ENCODE assay signal across 3 cellular contexts in the genomic region with DNA sequence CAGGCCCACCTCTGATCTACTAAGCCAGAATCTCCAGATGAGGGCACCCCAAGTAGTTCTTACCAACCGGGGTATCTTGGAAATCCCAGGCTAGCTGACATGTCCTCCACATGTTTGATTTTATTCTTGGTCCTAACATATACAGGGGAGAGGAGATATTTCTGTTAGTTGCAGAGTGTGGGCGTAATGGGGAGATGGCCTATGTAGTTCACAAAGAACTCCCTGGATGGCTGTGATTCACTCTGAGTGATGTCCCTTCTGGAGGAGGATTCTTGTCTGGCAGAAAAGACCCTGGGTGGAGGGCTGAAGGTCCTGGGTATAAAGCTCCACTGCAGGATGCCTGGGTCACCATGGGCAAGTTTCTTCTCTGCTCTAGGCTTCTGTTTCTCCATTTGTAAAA.
TF ChIP-seq lines count a peak whose summit lies in the region.

No MANE protein-coding gene starts in this region.

TF ChIP-seq in IMR-90, 13 proteins besides CTCF, POLR2A, EP300 and RAD21:
- TF ChIP-seq, protein P1, sequence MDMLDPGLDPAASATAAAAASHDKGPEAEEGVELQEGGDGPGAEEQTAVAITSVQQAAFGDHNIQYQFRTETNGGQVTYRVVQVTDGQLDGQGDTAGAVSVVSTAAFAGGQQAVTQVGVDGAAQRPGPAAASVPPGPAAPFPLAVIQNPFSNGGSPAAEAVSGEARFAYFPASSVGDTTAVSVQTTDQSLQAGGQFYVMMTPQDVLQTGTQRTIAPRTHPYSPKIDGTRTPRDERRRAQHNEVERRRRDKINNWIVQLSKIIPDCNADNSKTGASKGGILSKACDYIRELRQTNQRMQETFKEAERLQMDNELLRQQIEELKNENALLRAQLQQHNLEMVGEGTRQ (IDR thresholded peaks at IDR 0.05; ENCODE audit: low read depth, low read length) = no peak
- TF ChIP-seq MAZ (IDR thresholded peaks at IDR 0.05; ENCODE audit: borderline replicate concordance, low read depth, low read length) (no peak), RFX5 (IDR thresholded peaks at IDR 0.05; ENCODE audit: low read depth, low read length) (no peak), BHLHE40 (IDR thresholded peaks at IDR 0.05; ENCODE audit: low read depth, low read length) (no peak), MAFK (IDR thresholded peaks at IDR 0.05; ENCODE audit: low read depth, low read length) (no peak), MXI1 (IDR thresholded peaks at IDR 0.05; ENCODE audit: borderline replicate concordance, low read depth, low read length) (no peak), FOS (IDR thresholded peaks at IDR 0.05; ENCODE audit: low read depth, low read length) (no peak), CHD1 (IDR thresholded peaks at IDR 0.05; ENCODE audit: low read depth, low read length) (no peak), CEBPB (IDR thresholded peaks at IDR 0.05; ENCODE audit: low read depth, low read length) (no peak), RCOR1 (IDR thresholded peaks at IDR 0.05; ENCODE audit: insufficient replicate concordance, low read length) (no peak), SMC3 (IDR thresholded peaks at IDR 0.05; ENCODE audit: low read depth, low read length) (no peak), NFE2L2 (IDR thresholded peaks at IDR 0.05; ENCODE audit: low read depth, low read length) (no peak), ELK1 (IDR thresholded peaks at IDR 0.05; ENCODE audit: borderline replicate concordance, low read depth, low read length) (no peak)

TF ChIP-seq in H1, 55 proteins besides CTCF, POLR2A, EP300 and RAD21:
- no peak for TF ChIP-seq TBP (IDR thresholded peaks at IDR 0.05; ENCODE audit: low read depth, low read length)
- TF ChIP-seq POU5F1 (IDR thresholded peaks at IDR 0.05; ENCODE audit: low read depth, low read length) = no peak
- no peak for TF ChIP-seq TAF1 (IDR thresholded peaks at IDR 0.05; ENCODE audit: low read depth, low read length)
- TF ChIP-seq EZH2 (IDR thresholded peaks at IDR 0.05; ENCODE audit: low read depth, low read length, severe bottlenecking) = no peak
- TF ChIP-seq CHD2 (IDR thresholded peaks at IDR 0.05; ENCODE audit: low read length) = no peak
- no peak for TF ChIP-seq JUN (IDR thresholded peaks at IDR 0.05; ENCODE audit: low read depth, low read length)
- TF ChIP-seq TAF7 (optimal IDR thresholded peaks at IDR 0.05; ENCODE audit: borderline replicate concordance, low read depth, low read length) = no peak
- TF ChIP-seq ZNF274 (IDR thresholded peaks at IDR 0.05; ENCODE audit: borderline replicate concordance, extremely low read depth, low read length) = no peak
- TF ChIP-seq ASH2L (IDR thresholded peaks at IDR 0.05; ENCODE audit: low read length) = no peak
- TF ChIP-seq RXRA (IDR thresholded peaks at IDR 0.05; ENCODE audit: insufficient read depth, low read depth, low read length) = no peak
- TF ChIP-seq KDM1A (IDR thresholded peaks at IDR 0.05; ENCODE audit: borderline replicate concordance, low read length) = no peak
- no peak for TF ChIP-seq CREB1 (IDR thresholded peaks at IDR 0.05)
- no peak for TF ChIP-seq SP4 (IDR thresholded peaks at IDR 0.05; ENCODE audit: low read length)
- no peak for TF ChIP-seq HDAC2 (IDR thresholded peaks at IDR 0.05; ENCODE audit: borderline replicate concordance in 1 of 2, low read depth in 2 of 2, low read length in 2 of 2)
- no peak for TF ChIP-seq CHD1 (IDR thresholded peaks at IDR 0.05; ENCODE audit: low read depth, low read length)
- no peak for TF ChIP-seq NRF1 (IDR thresholded peaks at IDR 0.05; ENCODE audit: low read depth, low read length)

TF ChIP-seq in SK-N-SH treated with all-trans-retinoic acid at 6 μM for 48 hours, 23 proteins besides CTCF, POLR2A, EP300 and RAD21:
- no peak for TF ChIP-seq ZFP3 (CRISPR knock-in tag; IDR thresholded peaks at IDR 0.05)
- TF ChIP-seq ZNF8 (CRISPR knock-in tag; IDR thresholded peaks at IDR 0.05) = no peak
- no peak for TF ChIP-seq CREB5 (CRISPR knock-in tag; IDR thresholded peaks at IDR 0.05; ENCODE audit: low read depth)
- TF ChIP-seq BACH2 (CRISPR knock-in tag; IDR thresholded peaks at IDR 0.05; ENCODE audit: borderline replicate concordance) = no peak
